ENCODE assay signal across 8 cellular contexts in the genomic region with DNA sequence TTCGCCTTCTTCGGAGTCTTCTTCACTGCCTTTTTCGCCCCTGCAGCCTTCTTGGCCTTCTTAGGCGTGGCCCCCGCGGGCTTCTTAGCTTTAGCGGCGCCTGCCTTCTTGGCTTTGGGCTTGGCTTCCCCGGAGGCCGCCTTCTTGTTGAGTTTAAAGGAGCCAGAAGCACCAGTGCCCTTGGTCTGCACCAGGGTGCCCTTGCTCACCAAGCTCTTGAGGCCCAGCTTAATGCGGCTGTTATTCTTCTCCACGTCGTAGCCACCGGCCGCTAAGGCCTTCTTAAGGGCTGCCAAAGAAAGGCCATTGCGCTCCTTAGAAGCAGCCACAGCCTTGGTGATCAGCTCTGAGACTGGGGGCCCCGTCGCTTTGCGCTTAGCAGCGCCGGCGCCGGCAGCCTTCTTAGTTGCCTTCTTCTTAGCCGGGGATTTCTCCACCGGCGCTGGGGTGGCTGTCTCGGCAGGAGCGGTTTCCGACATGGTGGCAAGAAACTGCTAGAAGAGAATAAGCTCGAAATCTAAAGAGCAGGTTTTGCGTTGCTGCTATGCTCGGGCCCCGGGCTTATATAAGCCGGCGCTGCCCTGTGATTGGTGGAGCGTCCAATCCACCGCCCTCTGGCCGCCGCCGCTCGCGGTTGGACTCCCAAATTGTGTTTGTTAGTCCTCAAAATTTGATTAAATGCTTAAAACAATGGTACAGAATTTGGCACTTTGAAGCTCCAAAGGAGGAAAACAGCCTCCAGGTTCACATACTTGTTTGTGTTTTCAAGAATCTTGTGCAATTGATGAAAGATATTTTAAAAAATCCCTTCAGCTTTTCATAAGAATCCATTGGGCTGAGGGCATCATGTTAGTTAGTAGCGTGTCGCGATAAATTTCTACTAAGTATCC. TPM values are rescaled to one million over a fixed set of nuclear protein-coding genes. Genes with fewer than 3 reads are reported as not detected.
DNase-seq lines count a peak whose midpoint lies in the region; ATAC-seq and TF ChIP-seq lines count a peak whose summit lies in the region.

No MANE protein-coding gene starts in this region.

- POLR2A ChIA-PET in AG04449 (lab: Yijun Ruan, JAX) = interaction anchor here (0.7 to 7.8 kb wide), 11 partner anchors 23 to 1824 kb away, joined by 3 to 160 read pairs (median 11); a partner anchor contains a TSS
- POLR2A ChIA-PET in SK-N-SH (lab: Yijun Ruan, JAX) = interaction anchor here (0.8 to 11.4 kb wide), 29 partner anchors 9 to 1846 kb away, joined by 3 to 578 read pairs (median 8); a partner anchor contains a TSS

- H3K79me2 ChIP-seq in SK-N-SH (ENCODE audit: insufficient read depth) = no peaks in the 10 kb centered on the region

- H2AFZ ChIP-seq in SK-N-SH (ENCODE audit: low read depth) = peak overlapping the region; percentile 75

- H3K4me3 Mint-ChIP-seq in activated naive CD8-positive, alpha-beta T cell treated with anti-CD3 and anti-CD28 coated beads for 36 hours = peak overlapping the region; percentile 96

- H3K4me3 ChIP-seq in AG04449 (ENCODE audit: low read depth, low read length) (peak overlapping the region; percentile 80), SK-N-SH (ENCODE audit: low read depth in 2 of 2, low read length in 1 of 2) (peak overlapping the region; percentile 47 to 80), left ventricle myocardium inferior (peak overlapping the region; percentile 74)

- no peaks in the 10 kb centered on the region for H3K9me2 ChIP-seq in SK-N-SH

- no peak for TF ChIP-seq RAD21 in SK-N-SH (IDR thresholded peaks at IDR 0.05; ENCODE audit: low read length)

- TF ChIP-seq CTCF in AG04449 (IDR thresholded peaks at IDR 0.05; ENCODE audit: insufficient read depth, low read length, missing control alignments) (no peak), SK-N-SH (IDR thresholded peaks at IDR 0.05) (no peak), left ventricle myocardium inferior (IDR thresholded peaks at IDR 0.05; ENCODE audit: borderline replicate concordance) (no peak)

- H3K27ac ChIP-seq in KOPT-K1 (ENCODE audit: low read depth, low read length, poor library complexity, severe bottlenecking) (peak overlapping the region; percentile 98), SK-N-SH (ENCODE audit: low read depth in 2 of 2, low read length in 1 of 2) (peak overlapping the region; percentile 80 to 97), left ventricle myocardium inferior (replicated peaks) (peak overlapping the region; percentile 51)

- peak in 1 of 2 experiments; percentile 32; a peak in 1 of 4 replicates for TF ChIP-seq EP300 in SK-N-SH (IDR thresholded peaks at IDR 0.05; ENCODE audit: borderline replicate concordance in 1 of 2, low read depth in 1 of 2, low read length in 1 of 2)

- H3K4me1 Mint-ChIP-seq in activated naive CD8-positive, alpha-beta T cell treated with anti-CD3 and anti-CD28 coated beads for 36 hours = peaks cover 59% of the 10 kb centered on the region

- H3K9me3 ChIP-seq in KOPT-K1 (ENCODE audit: insufficient read depth, low read length, poor library complexity, severe bottlenecking) (no peaks in the 10 kb centered on the region), SK-N-SH (no peaks in the 10 kb centered on the region), left ventricle myocardium inferior (replicated peaks) (no peaks in the 10 kb centered on the region)

- peak; percentile 81 for TF ChIP-seq POLR2A in GM19193 (IDR thresholded peaks at IDR 0.05; ENCODE audit: extremely low read depth, insufficient read depth, insufficient read length)

- ATAC-seq in GM18858 (IDR thresholded peaks at IDR 0.05; ENCODE audit: unreplicated experiment) = no peak

- no peaks in the 10 kb centered on the region for H3K36me3 ChIP-seq in KOPT-K1 (ENCODE audit: insufficient read depth, low read length)
- no peaks in the 10 kb centered on the region for H3K36me3 ChIP-seq in SK-N-SH (replicated peaks in 1 of 2; ENCODE audit: control insufficient read depth in 1 of 2, insufficient read depth in 2 of 2, low read length in 1 of 2)
- H3K36me3 ChIP-seq in left ventricle myocardium inferior = no peaks in the 10 kb centered on the region

- 8% methylated on average over 27 of the region's 45 CpGs for WGBS in SK-N-SH (ENCODE audit: low lambda C conversion rate)

- peak overlapping the region; percentile 99 for H3K27ac Mint-ChIP-seq in activated naive CD8-positive, alpha-beta T cell treated with anti-CD3 and anti-CD28 coated beads for 36 hours

- peaks cover 44% of the 10 kb centered on the region for H3F3A ChIP-seq in SK-N-SH (replicated peaks; ENCODE audit: insufficient read depth)

- CTCF ChIA-PET in AG04449 (lab: Yijun Ruan, JAX) (interaction anchor here (0.8 to 2.6 kb wide), 5 partner anchors 23 to 46 kb away, joined by 3 to 13 read pairs (median 3); a partner anchor contains a TSS), SK-N-SH (lab: Yijun Ruan, JAX) (interaction anchor here (1.0 to 1.1 kb wide), 2 partner anchors 28 to 43 kb away, joined by 3 read pairs; no protein-coding TSS in a partner anchor)

- peaks cover 11% of the 10 kb centered on the region for H3K36me3 Mint-ChIP-seq in activated naive CD8-positive, alpha-beta T cell treated with anti-CD3 and anti-CD28 coated beads for 36 hours

- no peaks in the 10 kb centered on the region for H3K27me3 ChIP-seq in SK-N-SH (ENCODE audit: insufficient read depth)
- H3K27me3 ChIP-seq in left ventricle myocardium inferior (ENCODE audit: low read depth) = peaks cover 56% of the 10 kb centered on the region

- H3K27me3 Mint-ChIP-seq in activated naive CD8-positive, alpha-beta T cell treated with anti-CD3 and anti-CD28 coated beads for 36 hours = peaks cover 32% of the 10 kb centered on the region

- H3K4me2 ChIP-seq in SK-N-SH = peak overlapping the region; percentile 76

- H4K20me1 ChIP-seq in SK-N-SH (ENCODE audit: insufficient read depth) = no peaks in the 10 kb centered on the region

- intact Hi-C loops in left ventricle myocardium inferior (cut with micrococcal nuclease) = no loop called here

- peaks cover 0 to 21% of the 10 kb centered on the region in 2 experiments; a peak in 3 of 4 replicates for H3K4me1 ChIP-seq in SK-N-SH (ENCODE audit: control insufficient read depth in 1 of 2, insufficient read depth in 2 of 2, low read depth in 1 of 2, low read length in 1 of 2)
- peaks cover 47% of the 10 kb centered on the region for H3K4me1 ChIP-seq in left ventricle myocardium inferior

- peaks cover 1% of the 10 kb centered on the region for H3K9me3 Mint-ChIP-seq in activated naive CD8-positive, alpha-beta T cell treated with anti-CD3 and anti-CD28 coated beads for 36 hours

- H3K9ac ChIP-seq in SK-N-SH = peak overlapping the region; percentile 92

- DNase-seq in AG04449 (ENCODE audit: low read depth, low spot score) (no peak), SK-N-SH (peak; percentile 80), left ventricle myocardium inferior (peak; percentile 65), retina (peak; percentile 88)
- peak; percentile 86 for DNase-seq in activated naive CD8-positive, alpha-beta T cell treated with anti-CD3 and anti-CD28 coated beads for 36 hours

TF ChIP-seq in SK-N-SH, 30 proteins besides CTCF, POLR2A, EP300 and RAD21 (continues in another document):
- TF ChIP-seq, protein P1, sequence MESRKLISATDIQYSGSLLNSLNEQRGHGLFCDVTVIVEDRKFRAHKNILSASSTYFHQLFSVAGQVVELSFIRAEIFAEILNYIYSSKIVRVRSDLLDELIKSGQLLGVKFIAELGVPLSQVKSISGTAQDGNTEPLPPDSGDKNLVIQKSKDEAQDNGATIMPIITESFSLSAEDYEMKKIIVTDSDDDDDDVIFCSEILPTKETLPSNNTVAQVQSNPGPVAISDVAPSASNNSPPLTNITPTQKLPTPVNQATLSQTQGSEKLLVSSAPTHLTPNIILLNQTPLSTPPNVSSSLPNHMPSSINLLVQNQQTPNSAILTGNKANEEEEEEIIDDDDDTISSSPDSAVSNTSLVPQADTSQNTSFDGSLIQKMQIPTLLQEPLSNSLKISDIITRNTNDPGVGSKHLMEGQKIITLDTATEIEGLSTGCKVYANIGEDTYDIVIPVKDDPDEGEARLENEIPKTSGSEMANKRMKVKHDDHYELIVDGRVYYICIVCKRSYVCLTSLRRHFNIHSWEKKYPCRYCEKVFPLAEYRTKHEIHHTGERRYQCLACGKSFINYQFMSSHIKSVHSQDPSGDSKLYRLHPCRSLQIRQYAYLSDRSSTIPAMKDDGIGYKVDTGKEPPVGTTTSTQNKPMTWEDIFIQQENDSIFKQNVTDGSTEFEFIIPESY (IDR thresholded peaks at IDR 0.05; ENCODE audit: borderline replicate concordance, low read depth) = peak; percentile 91
- TF ChIP-seq, protein P2, sequence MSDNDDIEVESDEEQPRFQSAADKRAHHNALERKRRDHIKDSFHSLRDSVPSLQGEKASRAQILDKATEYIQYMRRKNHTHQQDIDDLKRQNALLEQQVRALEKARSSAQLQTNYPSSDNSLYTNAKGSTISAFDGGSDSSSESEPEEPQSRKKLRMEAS (IDR thresholded peaks at IDR 0.05; ENCODE audit: low read depth) = peak; percentile 47; the same call in 1 of the 2 replicates
- TF ChIP-seq TAF1 (IDR thresholded peaks at IDR 0.05; ENCODE audit: borderline replicate concordance, low read depth, low read length) (peak; percentile 86; the same call in 1 of the 2 replicates), RXRA (IDR thresholded peaks at IDR 0.05; ENCODE audit: borderline replicate concordance, low read depth) (no peak), RCOR1 (IDR thresholded peaks at IDR 0.05; ENCODE audit: low read length) (peak; percentile 72), FOXJ3 (CRISPR knock-in tag; IDR thresholded peaks at IDR 0.05) (no peak), NFIC (IDR thresholded peaks at IDR 0.05; ENCODE audit: borderline replicate concordance) (peak; percentile 33; the same call in 1 of the 2 replicates), RFX5 (IDR thresholded peaks at IDR 0.05; ENCODE audit: low read length) (no peak), JUND (IDR thresholded peaks at IDR 0.05) (peak; percentile 29; the same call in 1 of the 2 replicates), CHD2 (IDR thresholded peaks at IDR 0.05; ENCODE audit: low read length, partially characterized antibody) (peak; percentile 56), ELF1 (IDR thresholded peaks at IDR 0.05) (0 out of 2 replicates have a peak, but pooled peaks have one; percentile 13)
- TF ChIP-seq, protein P3, sequence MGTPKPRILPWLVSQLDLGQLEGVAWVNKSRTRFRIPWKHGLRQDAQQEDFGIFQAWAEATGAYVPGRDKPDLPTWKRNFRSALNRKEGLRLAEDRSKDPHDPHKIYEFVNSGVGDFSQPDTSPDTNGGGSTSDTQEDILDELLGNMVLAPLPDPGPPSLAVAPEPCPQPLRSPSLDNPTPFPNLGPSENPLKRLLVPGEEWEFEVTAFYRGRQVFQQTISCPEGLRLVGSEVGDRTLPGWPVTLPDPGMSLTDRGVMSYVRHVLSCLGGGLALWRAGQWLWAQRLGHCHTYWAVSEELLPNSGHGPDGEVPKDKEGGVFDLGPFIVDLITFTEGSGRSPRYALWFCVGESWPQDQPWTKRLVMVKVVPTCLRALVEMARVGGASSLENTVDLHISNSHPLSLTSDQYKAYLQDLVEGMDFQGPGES (IDR thresholded peaks at IDR 0.05; ENCODE audit: low read depth, low read length) = peak; percentile 39

RNA-seq across cellular contexts. Expression of a gene that starts 44.9 kb away (rescaled TPM):
- not detected in 2 replicates for polyA plus RNA-seq in SK-N-SH (2012; rRNA removed)
- not detected in 2 replicates for polyA plus RNA-seq in SK-N-SH (2012; cell fraction: cytosol; rRNA removed)
- not detected in 2 replicates for polyA plus RNA-seq in SK-N-SH (2012; cell fraction: nucleus; rRNA removed)
- not detected for total RNA-seq in activated naive CD8-positive, alpha-beta T cell treated with anti-CD3 and anti-CD28 coated beads for 36 hours
- not detected for total RNA-seq in left ventricle myocardium inferior
